In genomic region chr7:155571581-155572345, GRCh38 we compare ENCODE assay signal across 20 cellular contexts. TPM values are rescaled to one million over a fixed set of nuclear protein-coding genes. Genes with fewer than 3 reads are reported as not detected.
DNase-seq lines count a peak whose midpoint lies in the region; ATAC-seq and TF ChIP-seq lines count a peak whose summit lies in the region.
"Had no signal": no experiment of that assay in that cellular context is flagged by ENCODE, and none has a peak within 500 bp of the region (broad histone marks: within the 10 kb centered on the region; RNA-seq: fewer than 3 reads in every experiment).

No MANE protein-coding gene starts in this region.

- TF ChIP-seq CTCF in HEK293 (tag by site-specific recombination; IDR thresholded peaks at IDR 0.05) (no peak), chondrocyte (IDR thresholded peaks at IDR 0.05) (no peak)

- no peaks in the 10 kb centered on the region for H3K9me3 ChIP-seq in HEK293 (ENCODE audit: control insufficient read depth, insufficient read depth, low read depth, low read length)
- H3K9me3 ChIP-seq: BLaER1 treated with 17β-estradiol and CSF1 and Interleukin-3, amounts not matched to agents 10 nM and 100 nM; SJCRH30 had no signal

- no peaks in the 10 kb centered on the region for H3K79me2 ChIP-seq in mesendoderm (ENCODE audit: control insufficient read depth, insufficient read depth, low read length)

- H3K36me3 Mint-ChIP-seq in chondrocyte (ENCODE audit: low read depth): no peaks in the 10 kb centered on the region
- H3K36me3 Mint-ChIP-seq: CD8-positive, alpha-beta memory T cell; IgD-negative memory B cell had no signal

- H3K36me3 ChIP-seq in HEK293 (ENCODE audit: control insufficient read depth in 2 of 2, insufficient read depth in 1 of 2, low read length in 2 of 2): no peaks in the 10 kb centered on the region
- H3K36me3 ChIP-seq in mesendoderm (ENCODE audit: control insufficient read depth, insufficient read depth, low read length): no peaks in the 10 kb centered on the region
- H3K36me3 ChIP-seq: BLaER1 treated with 17β-estradiol and CSF1 and Interleukin-3, amounts not matched to agents 10 nM and 100 nM; SJCRH30 had no signal

- WGBS in mesendoderm (ENCODE audit: extremely low coverage, insufficient coverage, low lambda C conversion rate): no CpG with 5 or more reads among the region's 11 CpGs

- no peak overlapping the region for H3K9ac ChIP-seq in mesendoderm (ENCODE audit: low read length)
- H3K9ac ChIP-seq: BLaER1 treated with 17β-estradiol and CSF1 and Interleukin-3, amounts not matched to agents 10 nM and 100 nM had no signal

- no peak overlapping the region for H3K56ac ChIP-seq in mesendoderm (ENCODE audit: low read length)

- no peaks in the 10 kb centered on the region for H3K4me1 Mint-ChIP-seq in chondrocyte (ENCODE audit: low read depth)
- H3K4me1 Mint-ChIP-seq: CD8-positive, alpha-beta memory T cell had no signal

- no peak overlapping the region for H3K27ac Mint-ChIP-seq in chondrocyte (ENCODE audit: unreplicated experiment)
- H3K27ac Mint-ChIP-seq: CD8-positive, alpha-beta memory T cell; IgD-negative memory B cell had no signal

- no peak overlapping the region for H2BK15ac ChIP-seq in mesendoderm (replicated peaks; ENCODE audit: low read depth)

- no peak overlapping the region for H3K4me3 ChIP-seq in HEK293 (ENCODE audit: low read depth, low read length)
- H3K4me3 ChIP-seq in mesendoderm (ENCODE audit: low read length): no peak overlapping the region
- H3K4me3 ChIP-seq: BLaER1 treated with 17β-estradiol and CSF1 and Interleukin-3, amounts not matched to agents 10 nM and 100 nM; PC-9; SJCRH30 had no signal

- H2AK5ac ChIP-seq in mesendoderm (ENCODE audit: low read length): no peak overlapping the region

- H3K4me3 Mint-ChIP-seq in chondrocyte (ENCODE audit: unreplicated experiment): no peak overlapping the region
- H3K4me3 Mint-ChIP-seq: CD8-positive, alpha-beta memory T cell; IgD-negative memory B cell had no signal

- no peak overlapping the region for H3K23ac ChIP-seq in mesendoderm (ENCODE audit: low read length)

- no peaks in the 10 kb centered on the region for H3K79me1 ChIP-seq in mesendoderm (ENCODE audit: low read length)

- H3K27me3 Mint-ChIP-seq in chondrocyte (ENCODE audit: low read depth): peaks cover 16% of the 10 kb centered on the region

- ATAC-seq in GM18517 (IDR thresholded peaks at IDR 0.05; ENCODE audit: unreplicated experiment): no peak

- no peak overlapping the region for H3K4ac ChIP-seq in mesendoderm (ENCODE audit: low read depth, low read length)

- DNase-seq in ELF-1 (ENCODE audit: low read depth, low spot score) (peak; percentile 17), chondrocyte (ENCODE audit: low spot score) (peak; percentile 72), mesendoderm (peak; percentile 16), NCI-H82 (lab: John Stamatoyannopoulos, UW) (no peak), NOMO-1 treated with dmso at 0.1 percent for 144 hours (lab: John Stamatoyannopoulos, UW; ENCODE audit: unreplicated experiment) (no peak)
- DNase-seq: CD8-positive, alpha-beta memory T cell; DMS79; H7; Kasumi-1; NCI-H1105 treated with DMSO at 0.1 percent for 48 hours; NCI-H1694; NCI-H2081 treated with DMSO at 0.1 percent for 48 hours; NCI-H2227 treated with DMSO at 0.1 percent for 48 hours; PC-9; SJCRH30 had no signal

- no peaks in the 10 kb centered on the region for H3K27me3 ChIP-seq in mesendoderm (ENCODE audit: insufficient read depth, low read length, poor library complexity)
- H3K27me3 ChIP-seq: BLaER1 treated with 17β-estradiol and CSF1 and Interleukin-3, amounts not matched to agents 10 nM and 100 nM had no signal

- no peak overlapping the region for H4K5ac ChIP-seq in mesendoderm (ENCODE audit: low read length)

- no peak overlapping the region for H4K8ac ChIP-seq in mesendoderm (ENCODE audit: low read depth, low read length)

- H3K27ac ChIP-seq in HEK293 (ENCODE audit: extremely low read depth, low read depth, low read length) (no peak overlapping the region), mesendoderm (ENCODE audit: low read depth, low read length) (no peak overlapping the region)
- H3K27ac ChIP-seq: BLaER1 treated with 17β-estradiol and CSF1 and Interleukin-3, amounts not matched to agents 10 nM and 100 nM; PC-9; SJCRH30 had no signal

- H3K4me2 ChIP-seq in mesendoderm (ENCODE audit: low read length): no peak overlapping the region
- H3K4me2 ChIP-seq: BLaER1 treated with 17β-estradiol and CSF1 and Interleukin-3, amounts not matched to agents 10 nM and 100 nM; PC-9 had no signal

- no peaks in the 10 kb centered on the region for H3K4me1 ChIP-seq in HEK293 (ENCODE audit: control insufficient read depth, insufficient read depth, low read length)
- no peaks in the 10 kb centered on the region for H3K4me1 ChIP-seq in mesendoderm (ENCODE audit: control insufficient read depth, low read depth, low read length)

- POLR2A ChIA-PET in HEK293 (lab: Yijun Ruan, JAX): no interaction called here

- CTCF ChIA-PET in HEK293 (lab: Yijun Ruan, JAX): interaction anchor here (0.8 kb wide), 1 partner anchor 46 kb away, joined by 4 read pairs; no protein-coding TSS in a partner anchor

- H3K9me3 Mint-ChIP-seq in chondrocyte (ENCODE audit: low read depth): no peaks in the 10 kb centered on the region
- H3K9me3 Mint-ChIP-seq: CD8-positive, alpha-beta memory T cell had no signal

- no peak overlapping the region for H3K18ac ChIP-seq in mesendoderm (ENCODE audit: low read length)

- no peak overlapping the region for H2BK5ac ChIP-seq in mesendoderm (ENCODE audit: low read length)

- no peak overlapping the region for H2BK120ac ChIP-seq in mesendoderm (ENCODE audit: low read depth, low read length)

TF ChIP-seq in HEK293, 187 proteins besides CTCF, POLR2A, EP300 and RAD21:
- TF ChIP-seq ZIC2 (tag by site-specific recombination; IDR thresholded peaks at IDR 0.05): 0 out of 2 replicates have a peak, but pooled peaks have one; percentile 27
- peak; percentile 65 for TF ChIP-seq ZNF341 (tag by site-specific recombination; IDR thresholded peaks at IDR 0.05; ENCODE audit: low read depth)
- TF ChIP-seq ZNF561 (tag by site-specific recombination; IDR thresholded peaks at IDR 0.05; ENCODE audit: borderline replicate concordance): no peak
- TF ChIP-seq, protein P1, sequence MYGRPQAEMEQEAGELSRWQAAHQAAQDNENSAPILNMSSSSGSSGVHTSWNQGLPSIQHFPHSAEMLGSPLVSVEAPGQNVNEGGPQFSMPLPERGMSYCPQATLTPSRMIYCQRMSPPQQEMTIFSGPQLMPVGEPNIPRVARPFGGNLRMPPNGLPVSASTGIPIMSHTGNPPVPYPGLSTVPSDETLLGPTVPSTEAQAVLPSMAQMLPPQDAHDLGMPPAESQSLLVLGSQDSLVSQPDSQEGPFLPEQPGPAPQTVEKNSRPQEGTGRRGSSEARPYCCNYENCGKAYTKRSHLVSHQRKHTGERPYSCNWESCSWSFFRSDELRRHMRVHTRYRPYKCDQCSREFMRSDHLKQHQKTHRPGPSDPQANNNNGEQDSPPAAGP (tag by site-specific recombination; IDR thresholded peaks at IDR 0.05): no peak
- no peak for TF ChIP-seq SP2 (tag by site-specific recombination; IDR thresholded peaks at IDR 0.05)
- TF ChIP-seq ZNF366 (tag by site-specific recombination; conservative IDR thresholded peaks at IDR 0.05): peak; percentile 99
- TF ChIP-seq ZNF398 (tag by site-specific recombination; IDR thresholded peaks at IDR 0.05): no peak
- TF ChIP-seq, protein P2, sequence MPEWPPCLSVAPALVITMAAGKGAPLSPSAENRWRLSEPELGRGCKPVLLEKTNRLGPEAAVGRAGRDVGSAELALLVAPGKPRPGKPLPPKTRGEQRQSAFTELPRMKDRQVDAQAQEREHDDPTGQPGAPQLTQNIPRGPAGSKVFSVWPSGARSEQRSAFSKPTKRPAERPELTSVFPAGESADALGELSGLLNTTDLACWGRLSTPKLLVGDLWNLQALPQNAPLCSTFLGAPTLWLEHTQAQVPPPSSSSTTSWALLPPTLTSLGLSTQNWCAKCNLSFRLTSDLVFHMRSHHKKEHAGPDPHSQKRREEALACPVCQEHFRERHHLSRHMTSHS (tag by site-specific recombination; IDR thresholded peaks at IDR 0.05): no peak

RNA-seq across cellular contexts. Expression of gene CNPY1, which starts 25.4 kb away (rescaled TPM):
- total RNA-seq in chondrocyte: not detected in 3 replicates
- polyA plus RNA-seq in mesendoderm (2013, experiment 1 of 2): 0.03 TPM
- not detected for polyA plus RNA-seq in mesendoderm (2013, experiment 2 of 2)
- total RNA-seq: A673; CD8-positive, alpha-beta memory T cell; PC-9; SJCRH30 had no signal
- polyA plus RNA-seq: CD8-positive, alpha-beta memory T cell; IgD-negative memory B cell had no signal

Comparison
In these comparisons a context has a peak if more than half of its experiments do, and no peak if none do; other contexts are left out.
1. DNase-seq: peak in ELF-1 (single experiment), chondrocyte (single experiment) and mesendoderm (single experiment); none in NCI-H82 (single experiment) and NOMO-1 treated with dmso at 0.1 percent for 144 hours (single experiment).